In the genomic region with DNA sequence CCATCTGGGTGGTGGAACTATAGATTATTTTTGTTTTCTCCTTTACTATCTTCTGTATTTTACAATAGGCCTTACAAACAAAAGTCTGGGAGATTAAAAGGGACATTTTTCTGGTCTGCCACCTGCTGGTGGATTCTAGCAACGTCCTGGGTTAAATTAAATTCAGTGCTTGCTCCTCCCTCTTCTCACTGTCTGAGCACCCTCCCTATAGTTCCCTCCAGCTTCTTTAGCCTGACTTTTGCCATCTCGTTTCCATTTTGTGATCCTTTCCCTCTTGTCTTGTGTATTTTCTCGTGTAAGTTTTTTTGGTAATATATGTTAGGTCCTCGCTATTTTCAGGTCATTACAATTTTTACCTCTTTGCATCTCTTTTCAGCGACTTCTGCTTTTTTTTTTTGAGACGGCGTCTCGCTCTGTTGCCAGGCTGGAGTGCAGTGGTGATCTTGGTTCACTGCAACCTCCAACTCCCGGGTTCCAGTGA, we compare ENCODE assay signal across 8 cellular contexts. TPM values are rescaled to one million over a fixed set of nuclear protein-coding genes. Genes with fewer than 3 reads are reported as not detected.
DNase-seq lines count a peak whose midpoint lies in the region; ATAC-seq and TF ChIP-seq lines count a peak whose summit lies in the region.

No MANE protein-coding gene starts in this region.

- H3K9me3 Mint-ChIP-seq in chondrocyte (ENCODE audit: low read depth): peaks cover 6% of the 10 kb centered on the region

- no peak overlapping the region for H3K9ac ChIP-seq in liver (ENCODE audit: low read depth in 1 of 2, low read length in 2 of 2)

- H3K4me3 ChIP-seq in liver (ENCODE audit: low read depth in 1 of 3, low read length in 3 of 3): no peak overlapping the region

- TF ChIP-seq CTCF in GM13977 (IDR thresholded peaks at IDR 0.05; ENCODE audit: extremely low read depth, insufficient read depth, missing control alignments): peak; percentile 59
- TF ChIP-seq CTCF in chondrocyte (IDR thresholded peaks at IDR 0.05): peak; percentile 85
- peak; percentile 82 for TF ChIP-seq CTCF in liver (IDR thresholded peaks at IDR 0.05; ENCODE audit: low read depth, low read length, missing input control)

- no peak overlapping the region for H3K4me3 Mint-ChIP-seq in chondrocyte (ENCODE audit: unreplicated experiment)

- no peaks in the 10 kb centered on the region for H3K27me3 Mint-ChIP-seq in chondrocyte (ENCODE audit: low read depth)

- peak; percentile 81 for ATAC-seq in HG02938 (IDR thresholded peaks at IDR 0.05; ENCODE audit: unreplicated experiment)
- peak; percentile 65 to 79 for ATAC-seq in activated CD4-positive, CD25-positive, alpha-beta regulatory T cell treated with anti-CD3 and anti-CD28 coated beads, Interleukin-2, amount 50 U/mL, for 24 hours

- H3K36me3 ChIP-seq in liver (ENCODE audit: control insufficient read depth in 4 of 4, insufficient read depth in 3 of 4, low read depth in 1 of 4, low read length in 3 of 4): peaks cover 0 to 21% (median 13%) of the 10 kb centered on the region in 4 donors

- H3K27ac Mint-ChIP-seq in chondrocyte (ENCODE audit: unreplicated experiment): no peak overlapping the region

- no peaks in the 10 kb centered on the region for H3K27me3 ChIP-seq in liver (ENCODE audit: control insufficient read depth in 4 of 4, insufficient read depth in 4 of 4, low read length in 3 of 4)

- DNase-seq in A172 (ENCODE audit: low spot score) (peak; percentile 87), GM13977 (ENCODE audit: low spot score) (peak; percentile 85), NCI-H2227 treated with DMSO at 0.1 percent for 48 hours (lab: John Stamatoyannopoulos, UW) (peak; percentile 50), chondrocyte (ENCODE audit: low spot score) (no peak)
- DNase-seq in stimulated activated CD4-positive, alpha-beta T cell treated with anti-CD3 and anti-CD28 coated beads, TNF-alpha, amount 100 ng/mL, for 48 hours (ENCODE audit: low read depth in 3 of 3): peak; percentile 40 to 45 (median 44)

- H3K27ac ChIP-seq in liver (ENCODE audit: low read depth in 1 of 2, low read length in 2 of 2): no peak overlapping the region

- in situ Hi-C loops in GM13977 (cut with MboI; ENCODE audit: low pct_unique_long_range_greater_than_20kb, low sequenced_read_pairs, unreplicated experiment): no loop called here

- peak; percentile 82 for TF ChIP-seq RAD21 in liver (IDR thresholded peaks at IDR 0.05)

- H3K36me3 Mint-ChIP-seq in chondrocyte (ENCODE audit: low read depth): peaks cover 8% of the 10 kb centered on the region

- 51% methylated on average over 9 of the region's 9 CpGs for WGBS in liver

- peaks cover 21% of the 10 kb centered on the region for H3K4me1 Mint-ChIP-seq in chondrocyte (ENCODE audit: low read depth)

- H3K4me1 ChIP-seq in liver (ENCODE audit: control insufficient read depth in 4 of 4, insufficient read depth in 4 of 4, low read length in 3 of 4): no peaks in the 10 kb centered on the region

- no peaks in the 10 kb centered on the region for H3K9me3 ChIP-seq in liver (ENCODE audit: control insufficient read depth in 4 of 4, low read length in 3 of 4)

TF ChIP-seq in liver, 16 proteins besides CTCF, POLR2A, EP300 and RAD21:
- peak; percentile 23 for TF ChIP-seq NR2F2 (IDR thresholded peaks at IDR 0.05)
- TF ChIP-seq, protein P1, sequence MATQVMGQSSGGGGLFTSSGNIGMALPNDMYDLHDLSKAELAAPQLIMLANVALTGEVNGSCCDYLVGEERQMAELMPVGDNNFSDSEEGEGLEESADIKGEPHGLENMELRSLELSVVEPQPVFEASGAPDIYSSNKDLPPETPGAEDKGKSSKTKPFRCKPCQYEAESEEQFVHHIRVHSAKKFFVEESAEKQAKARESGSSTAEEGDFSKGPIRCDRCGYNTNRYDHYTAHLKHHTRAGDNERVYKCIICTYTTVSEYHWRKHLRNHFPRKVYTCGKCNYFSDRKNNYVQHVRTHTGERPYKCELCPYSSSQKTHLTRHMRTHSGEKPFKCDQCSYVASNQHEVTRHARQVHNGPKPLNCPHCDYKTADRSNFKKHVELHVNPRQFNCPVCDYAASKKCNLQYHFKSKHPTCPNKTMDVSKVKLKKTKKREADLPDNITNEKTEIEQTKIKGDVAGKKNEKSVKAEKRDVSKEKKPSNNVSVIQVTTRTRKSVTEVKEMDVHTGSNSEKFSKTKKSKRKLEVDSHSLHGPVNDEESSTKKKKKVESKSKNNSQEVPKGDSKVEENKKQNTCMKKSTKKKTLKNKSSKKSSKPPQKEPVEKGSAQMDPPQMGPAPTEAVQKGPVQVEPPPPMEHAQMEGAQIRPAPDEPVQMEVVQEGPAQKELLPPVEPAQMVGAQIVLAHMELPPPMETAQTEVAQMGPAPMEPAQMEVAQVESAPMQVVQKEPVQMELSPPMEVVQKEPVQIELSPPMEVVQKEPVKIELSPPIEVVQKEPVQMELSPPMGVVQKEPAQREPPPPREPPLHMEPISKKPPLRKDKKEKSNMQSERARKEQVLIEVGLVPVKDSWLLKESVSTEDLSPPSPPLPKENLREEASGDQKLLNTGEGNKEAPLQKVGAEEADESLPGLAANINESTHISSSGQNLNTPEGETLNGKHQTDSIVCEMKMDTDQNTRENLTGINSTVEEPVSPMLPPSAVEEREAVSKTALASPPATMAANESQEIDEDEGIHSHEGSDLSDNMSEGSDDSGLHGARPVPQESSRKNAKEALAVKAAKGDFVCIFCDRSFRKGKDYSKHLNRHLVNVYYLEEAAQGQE (IDR thresholded peaks at IDR 0.05): no peak

RNA-seq across cellular contexts. Expression of a gene that starts 16.1 kb away (rescaled TPM):
- 14.0 and 14.6 TPM in 2 replicates for total RNA-seq in A172 (2014; rRNA removed; shearing (Covaris generic))
- total RNA-seq in chondrocyte: 5.8 to 6.5 TPM (median 6.4 TPM) in 3 replicates
- 1 to 10 TPM; 2.0 to 3.6 TPM for total RNA-seq in liver
- polyA plus RNA-seq in liver: 1 to 10 TPM; 1.1 to 2.7 TPM

RNA-seq across cellular contexts. Expression of a gene that starts 16.5 kb away (rescaled TPM):
- 79.0 and 90.1 TPM in 2 replicates for total RNA-seq in A172 (2014; rRNA removed; shearing (Covaris generic))
- total RNA-seq in chondrocyte (62.2 to 96.6 TPM (median 66.5 TPM) in 3 replicates), liver (10 to 100 TPM; 58.1 to 58.4 TPM)
- 10 to 100 TPM; 19.9 to 38.1 TPM for polyA plus RNA-seq in liver
